1 cellular context compared by ENCODE assay signal in the genomic region with DNA sequence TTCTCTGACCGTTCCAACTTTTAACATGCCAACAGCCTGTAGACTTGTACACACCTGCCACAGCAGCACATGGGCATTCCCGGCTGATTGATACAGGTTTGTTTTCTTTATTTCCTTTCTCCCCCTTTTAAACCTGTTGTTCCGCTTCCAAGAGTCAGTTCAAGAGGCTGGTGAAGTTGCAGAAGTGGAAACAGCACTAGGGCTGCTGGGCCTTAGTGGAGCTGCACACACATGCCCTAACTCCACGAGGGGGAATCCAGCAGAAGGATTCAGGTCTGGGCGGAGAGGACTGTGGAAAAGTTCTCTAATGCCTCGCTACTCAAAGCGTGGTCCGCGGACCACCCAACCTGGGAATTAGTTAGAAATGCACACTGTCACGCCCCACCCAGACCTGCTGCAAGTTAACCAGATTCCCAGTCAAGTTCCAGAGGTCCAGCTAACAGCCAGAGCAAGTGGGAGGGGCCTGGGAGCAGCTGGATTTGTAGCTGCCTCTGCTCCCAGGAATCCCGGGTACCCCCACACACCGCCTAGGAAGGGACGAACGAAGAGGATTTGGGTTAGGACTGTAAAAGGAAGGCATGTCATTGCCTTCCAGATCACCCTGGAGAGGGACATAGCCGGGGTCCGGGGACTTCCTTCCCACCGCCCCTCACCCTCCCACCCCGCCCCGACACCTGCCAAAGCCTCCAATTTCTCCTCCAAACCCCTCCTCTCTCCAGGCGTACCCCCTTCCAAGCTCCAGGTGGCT.
TF ChIP-seq lines count a peak whose summit lies in the region.

No MANE protein-coding gene starts in this region.

TF ChIP-seq in HepG2, 621 proteins besides CTCF, POLR2A, EP300 and RAD21 (continued from another document and continues in another):
- TF ChIP-seq, protein P1, sequence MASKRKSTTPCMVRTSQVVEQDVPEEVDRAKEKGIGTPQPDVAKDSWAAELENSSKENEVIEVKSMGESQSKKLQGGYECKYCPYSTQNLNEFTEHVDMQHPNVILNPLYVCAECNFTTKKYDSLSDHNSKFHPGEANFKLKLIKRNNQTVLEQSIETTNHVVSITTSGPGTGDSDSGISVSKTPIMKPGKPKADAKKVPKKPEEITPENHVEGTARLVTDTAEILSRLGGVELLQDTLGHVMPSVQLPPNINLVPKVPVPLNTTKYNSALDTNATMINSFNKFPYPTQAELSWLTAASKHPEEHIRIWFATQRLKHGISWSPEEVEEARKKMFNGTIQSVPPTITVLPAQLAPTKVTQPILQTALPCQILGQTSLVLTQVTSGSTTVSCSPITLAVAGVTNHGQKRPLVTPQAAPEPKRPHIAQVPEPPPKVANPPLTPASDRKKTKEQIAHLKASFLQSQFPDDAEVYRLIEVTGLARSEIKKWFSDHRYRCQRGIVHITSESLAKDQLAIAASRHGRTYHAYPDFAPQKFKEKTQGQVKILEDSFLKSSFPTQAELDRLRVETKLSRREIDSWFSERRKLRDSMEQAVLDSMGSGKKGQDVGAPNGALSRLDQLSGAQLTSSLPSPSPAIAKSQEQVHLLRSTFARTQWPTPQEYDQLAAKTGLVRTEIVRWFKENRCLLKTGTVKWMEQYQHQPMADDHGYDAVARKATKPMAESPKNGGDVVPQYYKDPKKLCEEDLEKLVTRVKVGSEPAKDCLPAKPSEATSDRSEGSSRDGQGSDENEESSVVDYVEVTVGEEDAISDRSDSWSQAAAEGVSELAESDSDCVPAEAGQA (IDR thresholded peaks at IDR 0.05; ENCODE audit: low read depth): no peak
- TF ChIP-seq, protein P1 (CRISPR knock-in tag; IDR thresholded peaks at IDR 0.05; ENCODE audit: borderline replicate concordance): no peak
- TF ChIP-seq SSRP1 (CRISPR knock-in tag; IDR thresholded peaks at IDR 0.05): no peak
- TF ChIP-seq TCF7L2 (IDR thresholded peaks at IDR 0.05; ENCODE audit: low read depth, low read length): no peak
- TF ChIP-seq, protein P2, sequence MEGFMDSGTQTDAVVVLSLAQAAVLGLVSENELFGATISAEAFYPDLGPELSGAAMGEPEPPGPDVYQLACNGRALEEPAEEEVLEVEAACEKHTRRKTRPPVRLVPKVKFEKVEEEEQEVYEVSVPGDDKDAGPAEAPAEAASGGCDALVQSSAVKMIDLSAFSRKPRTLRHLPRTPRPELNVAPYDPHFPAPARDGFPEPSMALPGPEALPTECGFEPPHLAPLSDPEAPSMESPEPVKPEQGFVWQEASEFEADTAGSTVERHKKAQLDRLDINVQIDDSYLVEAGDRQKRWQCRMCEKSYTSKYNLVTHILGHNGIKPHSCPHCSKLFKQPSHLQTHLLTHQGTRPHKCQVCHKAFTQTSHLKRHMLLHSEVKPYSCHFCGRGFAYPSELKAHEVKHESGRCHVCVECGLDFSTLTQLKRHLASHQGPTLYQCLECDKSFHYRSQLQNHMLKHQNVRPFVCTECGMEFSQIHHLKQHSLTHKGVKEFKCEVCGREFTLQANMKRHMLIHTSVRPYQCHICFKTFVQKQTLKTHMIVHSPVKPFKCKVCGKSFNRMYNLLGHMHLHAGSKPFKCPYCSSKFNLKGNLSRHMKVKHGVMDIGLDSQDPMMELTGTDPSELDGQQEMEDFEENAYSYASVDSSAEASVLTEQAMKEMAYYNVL (CRISPR knock-in tag; IDR thresholded peaks at IDR 0.05; ENCODE audit: borderline replicate concordance): no peak
- TF ChIP-seq ZNF792 (CRISPR knock-in tag; IDR thresholded peaks at IDR 0.05): no peak
- no peak for TF ChIP-seq KDM6A (CRISPR knock-in tag; IDR thresholded peaks at IDR 0.05; ENCODE audit: low read depth)
- TF ChIP-seq, protein P3, sequence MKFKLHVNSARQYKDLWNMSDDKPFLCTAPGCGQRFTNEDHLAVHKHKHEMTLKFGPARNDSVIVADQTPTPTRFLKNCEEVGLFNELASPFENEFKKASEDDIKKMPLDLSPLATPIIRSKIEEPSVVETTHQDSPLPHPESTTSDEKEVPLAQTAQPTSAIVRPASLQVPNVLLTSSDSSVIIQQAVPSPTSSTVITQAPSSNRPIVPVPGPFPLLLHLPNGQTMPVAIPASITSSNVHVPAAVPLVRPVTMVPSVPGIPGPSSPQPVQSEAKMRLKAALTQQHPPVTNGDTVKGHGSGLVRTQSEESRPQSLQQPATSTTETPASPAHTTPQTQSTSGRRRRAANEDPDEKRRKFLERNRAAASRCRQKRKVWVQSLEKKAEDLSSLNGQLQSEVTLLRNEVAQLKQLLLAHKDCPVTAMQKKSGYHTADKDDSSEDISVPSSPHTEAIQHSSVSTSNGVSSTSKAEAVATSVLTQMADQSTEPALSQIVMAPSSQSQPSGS (CRISPR knock-in tag; IDR thresholded peaks at IDR 0.05): no peak
- no peak for TF ChIP-seq ZC3H13 (CRISPR knock-in tag; IDR thresholded peaks at IDR 0.05)
- no peak for TF ChIP-seq PITX1 (CRISPR knock-in tag; IDR thresholded peaks at IDR 0.05)
- no peak for TF ChIP-seq JUNB (CRISPR knock-in tag; IDR thresholded peaks at IDR 0.05; ENCODE audit: borderline replicate concordance)
- TF ChIP-seq ZNF772 (CRISPR knock-in tag; IDR thresholded peaks at IDR 0.05): no peak
- no peak for TF ChIP-seq ZFP41 (CRISPR knock-in tag; IDR thresholded peaks at IDR 0.05; ENCODE audit: borderline replicate concordance)
- TF ChIP-seq, protein P4, sequence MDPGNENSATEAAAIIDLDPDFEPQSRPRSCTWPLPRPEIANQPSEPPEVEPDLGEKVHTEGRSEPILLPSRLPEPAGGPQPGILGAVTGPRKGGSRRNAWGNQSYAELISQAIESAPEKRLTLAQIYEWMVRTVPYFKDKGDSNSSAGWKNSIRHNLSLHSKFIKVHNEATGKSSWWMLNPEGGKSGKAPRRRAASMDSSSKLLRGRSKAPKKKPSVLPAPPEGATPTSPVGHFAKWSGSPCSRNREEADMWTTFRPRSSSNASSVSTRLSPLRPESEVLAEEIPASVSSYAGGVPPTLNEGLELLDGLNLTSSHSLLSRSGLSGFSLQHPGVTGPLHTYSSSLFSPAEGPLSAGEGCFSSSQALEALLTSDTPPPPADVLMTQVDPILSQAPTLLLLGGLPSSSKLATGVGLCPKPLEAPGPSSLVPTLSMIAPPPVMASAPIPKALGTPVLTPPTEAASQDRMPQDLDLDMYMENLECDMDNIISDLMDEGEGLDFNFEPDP (CRISPR knock-in tag; conservative IDR thresholded peaks at IDR 0.05): no peak
- no peak for TF ChIP-seq ZNF83 (CRISPR knock-in tag; IDR thresholded peaks at IDR 0.05; ENCODE audit: borderline replicate concordance)
- TF ChIP-seq YY1 (IDR thresholded peaks at IDR 0.05; ENCODE audit: insufficient read depth, insufficient replicate concordance, low read depth, low read length): no peak
- no peak for TF ChIP-seq ZNF331 (CRISPR knock-in tag; IDR thresholded peaks at IDR 0.05)
- TF ChIP-seq TBX2 (CRISPR knock-in tag; IDR thresholded peaks at IDR 0.05; ENCODE audit: borderline replicate concordance): no peak
- TF ChIP-seq ZFP82 (CRISPR knock-in tag; IDR thresholded peaks at IDR 0.05; ENCODE audit: borderline replicate concordance): no peak
- no peak for TF ChIP-seq PPARG (CRISPR knock-in tag; conservative IDR thresholded peaks at IDR 0.05)
- TF ChIP-seq ZNF282 (IDR thresholded peaks at IDR 0.05; ENCODE audit: partially characterized antibody): no peak
- TF ChIP-seq HNRNPLL (IDR thresholded peaks at IDR 0.05; ENCODE audit: low read depth, low read length, poor library complexity, severe bottlenecking): no peak
- no peak for TF ChIP-seq ESRRA (CRISPR knock-in tag; IDR thresholded peaks at IDR 0.05; ENCODE audit: low read depth)
- TF ChIP-seq ZNF12 (CRISPR knock-in tag; IDR thresholded peaks at IDR 0.05): no peak
- TF ChIP-seq PHF8 (CRISPR knock-in tag; IDR thresholded peaks at IDR 0.05): peak; percentile 50; the same call in 1 of the 2 replicates
- TF ChIP-seq SAFB2 (CRISPR knock-in tag; IDR thresholded peaks at IDR 0.05; ENCODE audit: borderline replicate concordance, low read depth): no peak; the same call in 1 of the 2 replicates
- TF ChIP-seq, protein P5, sequence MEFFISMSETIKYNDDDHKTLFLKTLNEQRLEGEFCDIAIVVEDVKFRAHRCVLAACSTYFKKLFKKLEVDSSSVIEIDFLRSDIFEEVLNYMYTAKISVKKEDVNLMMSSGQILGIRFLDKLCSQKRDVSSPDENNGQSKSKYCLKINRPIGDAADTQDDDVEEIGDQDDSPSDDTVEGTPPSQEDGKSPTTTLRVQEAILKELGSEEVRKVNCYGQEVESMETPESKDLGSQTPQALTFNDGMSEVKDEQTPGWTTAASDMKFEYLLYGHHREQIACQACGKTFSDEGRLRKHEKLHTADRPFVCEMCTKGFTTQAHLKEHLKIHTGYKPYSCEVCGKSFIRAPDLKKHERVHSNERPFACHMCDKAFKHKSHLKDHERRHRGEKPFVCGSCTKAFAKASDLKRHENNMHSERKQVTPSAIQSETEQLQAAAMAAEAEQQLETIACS (CRISPR knock-in tag; IDR thresholded peaks at IDR 0.05): no peak
- peak; percentile 34; the same call in 1 of the 2 replicates for TF ChIP-seq PHF21A (CRISPR knock-in tag; IDR thresholded peaks at IDR 0.05)
- no peak for TF ChIP-seq ZSCAN22 (CRISPR knock-in tag; IDR thresholded peaks at IDR 0.05)
- TF ChIP-seq CBX1 (IDR thresholded peaks at IDR 0.05; ENCODE audit: low read depth): no peak
- TF ChIP-seq ZMYM3 (CRISPR knock-in tag; IDR thresholded peaks at IDR 0.05): no peak
- no peak for TF ChIP-seq ISL2 (CRISPR knock-in tag; IDR thresholded peaks at IDR 0.05)
- TF ChIP-seq POLR2AphosphoS5 (IDR thresholded peaks at IDR 0.05; ENCODE audit: low read depth, low read length): no peak; the same call in 1 of the 2 replicates
- TF ChIP-seq GATAD1 (CRISPR knock-in tag; IDR thresholded peaks at IDR 0.05): no peak
- TF ChIP-seq, protein P6, sequence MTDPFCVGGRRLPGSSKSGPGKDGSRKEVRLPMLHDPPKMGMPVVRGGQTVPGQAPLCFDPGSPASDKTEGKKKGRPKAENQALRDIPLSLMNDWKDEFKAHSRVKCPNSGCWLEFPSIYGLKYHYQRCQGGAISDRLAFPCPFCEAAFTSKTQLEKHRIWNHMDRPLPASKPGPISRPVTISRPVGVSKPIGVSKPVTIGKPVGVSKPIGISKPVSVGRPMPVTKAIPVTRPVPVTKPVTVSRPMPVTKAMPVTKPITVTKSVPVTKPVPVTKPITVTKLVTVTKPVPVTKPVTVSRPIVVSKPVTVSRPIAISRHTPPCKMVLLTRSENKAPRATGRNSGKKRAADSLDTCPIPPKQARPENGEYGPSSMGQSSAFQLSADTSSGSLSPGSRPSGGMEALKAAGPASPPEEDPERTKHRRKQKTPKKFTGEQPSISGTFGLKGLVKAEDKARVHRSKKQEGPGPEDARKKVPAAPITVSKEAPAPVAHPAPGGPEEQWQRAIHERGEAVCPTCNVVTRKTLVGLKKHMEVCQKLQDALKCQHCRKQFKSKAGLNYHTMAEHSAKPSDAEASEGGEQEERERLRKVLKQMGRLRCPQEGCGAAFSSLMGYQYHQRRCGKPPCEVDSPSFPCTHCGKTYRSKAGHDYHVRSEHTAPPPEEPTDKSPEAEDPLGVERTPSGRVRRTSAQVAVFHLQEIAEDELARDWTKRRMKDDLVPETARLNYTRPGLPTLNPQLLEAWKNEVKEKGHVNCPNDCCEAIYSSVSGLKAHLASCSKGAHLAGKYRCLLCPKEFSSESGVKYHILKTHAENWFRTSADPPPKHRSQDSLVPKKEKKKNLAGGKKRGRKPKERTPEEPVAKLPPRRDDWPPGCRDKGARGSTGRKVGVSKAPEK (CRISPR knock-in tag; IDR thresholded peaks at IDR 0.05; ENCODE audit: borderline replicate concordance): 0 out of 2 replicates have a peak, but pooled peaks have one; percentile 66
- TF ChIP-seq, protein P7, sequence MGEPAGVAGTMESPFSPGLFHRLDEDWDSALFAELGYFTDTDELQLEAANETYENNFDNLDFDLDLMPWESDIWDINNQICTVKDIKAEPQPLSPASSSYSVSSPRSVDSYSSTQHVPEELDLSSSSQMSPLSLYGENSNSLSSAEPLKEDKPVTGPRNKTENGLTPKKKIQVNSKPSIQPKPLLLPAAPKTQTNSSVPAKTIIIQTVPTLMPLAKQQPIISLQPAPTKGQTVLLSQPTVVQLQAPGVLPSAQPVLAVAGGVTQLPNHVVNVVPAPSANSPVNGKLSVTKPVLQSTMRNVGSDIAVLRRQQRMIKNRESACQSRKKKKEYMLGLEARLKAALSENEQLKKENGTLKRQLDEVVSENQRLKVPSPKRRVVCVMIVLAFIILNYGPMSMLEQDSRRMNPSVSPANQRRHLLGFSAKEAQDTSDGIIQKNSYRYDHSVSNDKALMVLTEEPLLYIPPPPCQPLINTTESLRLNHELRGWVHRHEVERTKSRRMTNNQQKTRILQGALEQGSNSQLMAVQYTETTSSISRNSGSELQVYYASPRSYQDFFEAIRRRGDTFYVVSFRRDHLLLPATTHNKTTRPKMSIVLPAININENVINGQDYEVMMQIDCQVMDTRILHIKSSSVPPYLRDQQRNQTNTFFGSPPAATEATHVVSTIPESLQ (CRISPR knock-in tag; conservative IDR thresholded peaks at IDR 0.05): no peak
- no peak for TF ChIP-seq MAFK (conservative IDR thresholded peaks at IDR 0.05 in 1 of 2, IDR thresholded peaks at IDR 0.05 in 1 of 2; ENCODE audit: low read length in 2 of 2)
- TF ChIP-seq MYC (CRISPR knock-in tag; IDR thresholded peaks at IDR 0.05; ENCODE audit: borderline replicate concordance): no peak
- no peak for TF ChIP-seq ATF1 (CRISPR knock-in tag; IDR thresholded peaks at IDR 0.05)
- TF ChIP-seq, protein P8, sequence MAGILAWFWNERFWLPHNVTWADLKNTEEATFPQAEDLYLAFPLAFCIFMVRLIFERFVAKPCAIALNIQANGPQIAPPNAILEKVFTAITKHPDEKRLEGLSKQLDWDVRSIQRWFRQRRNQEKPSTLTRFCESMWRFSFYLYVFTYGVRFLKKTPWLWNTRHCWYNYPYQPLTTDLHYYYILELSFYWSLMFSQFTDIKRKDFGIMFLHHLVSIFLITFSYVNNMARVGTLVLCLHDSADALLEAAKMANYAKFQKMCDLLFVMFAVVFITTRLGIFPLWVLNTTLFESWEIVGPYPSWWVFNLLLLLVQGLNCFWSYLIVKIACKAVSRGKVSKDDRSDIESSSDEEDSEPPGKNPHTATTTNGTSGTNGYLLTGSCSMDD (CRISPR knock-in tag; IDR thresholded peaks at IDR 0.05): no peak
